In genomic region chr5:51381801-51382507, GRCh38 we compare ENCODE assay signal across 13 cellular contexts. TPM values are rescaled to one million over a fixed set of nuclear protein-coding genes. Genes with fewer than 3 reads are reported as not detected.
DNase-seq lines count a peak whose midpoint lies in the region; ATAC-seq and TF ChIP-seq lines count a peak whose summit lies in the region.
"Had no signal": no experiment of that assay in that cellular context is flagged by ENCODE, and none has a peak within 500 bp of the region (broad histone marks: within the 10 kb centered on the region; RNA-seq: fewer than 3 reads in every experiment).

No MANE protein-coding gene starts in this region.

- H3K4me2 ChIP-seq in mesenchymal stem cell (ENCODE audit: low read length, poor library complexity, severe bottlenecking): peak overlapping the region; percentile 99

- no peaks in the 10 kb centered on the region for H3K36me3 ChIP-seq in A673 (ENCODE audit: insufficient read depth, low read length, poor library complexity, severe bottlenecking)
- no peaks in the 10 kb centered on the region for H3K36me3 ChIP-seq in mesenchymal stem cell (ENCODE audit: control insufficient read depth in 1 of 2, insufficient read depth in 2 of 2, low read depth in 1 of 2, low read length in 2 of 2)
- H3K36me3 ChIP-seq: heart right ventricle had no signal

- H3K18ac ChIP-seq in mesenchymal stem cell (ENCODE audit: low read depth in 1 of 2, low read length in 2 of 2): peak overlapping the region in 1 of 2 experiments; percentile 11

- DNase-seq in A673 (ENCODE audit: low spot score) (no peak), HFFc6 (no peak), mesenchymal stem cell (peak; percentile 69), activated gamma-delta T cell (lab: John Stamatoyannopoulos, UW) (no peak), NOMO-1 (lab: John Stamatoyannopoulos, UW; ENCODE audit: unreplicated experiment in 2 of 2) (no peak)
- DNase-seq: activated CD4-positive, CD25-positive, alpha-beta regulatory T cell treated with anti-CD3 and anti-CD28 coated beads, Interleukin-2, amount 50 U/mL, for 72 hours; CD4-positive, CD25-positive, alpha-beta regulatory T cell; heart right ventricle; NCI-H774 had no signal

- H3K27ac ChIP-seq in A673 (ENCODE audit: low read depth, low read length, poor library complexity, severe bottlenecking) (peak overlapping the region; percentile 91), mesenchymal stem cell (ENCODE audit: low read length, poor library complexity, severe bottlenecking) (no peak overlapping the region)
- H3K27ac ChIP-seq: heart right ventricle had no signal

- H3K36me3 Mint-ChIP-seq in HFFc6 (ENCODE audit: low read depth) (no peaks in the 10 kb centered on the region), brain (peaks cover 7% of the 10 kb centered on the region)
- H3K36me3 Mint-ChIP-seq: CD4-positive, CD25-positive, alpha-beta regulatory T cell had no signal

- H2AFZ ChIP-seq in mesenchymal stem cell (ENCODE audit: low read depth, low read length): no peak overlapping the region

- TF ChIP-seq CTCF in A673 (conservative IDR thresholded peaks at IDR 0.05; ENCODE audit: low read depth, low read length): no peak
- TF ChIP-seq CTCF in HFFc6 (IDR thresholded peaks at IDR 0.05): no peak
- no peak for TF ChIP-seq CTCF in brain (conservative IDR thresholded peaks at IDR 0.05)

- H3K79me1 ChIP-seq in mesenchymal stem cell (replicated peaks; ENCODE audit: low read length, poor library complexity, severe bottlenecking): no peaks in the 10 kb centered on the region

- H3K27me3 ChIP-seq in A673 (replicated peaks; ENCODE audit: insufficient read depth, low read depth, low read length, poor library complexity): no peaks in the 10 kb centered on the region
- peaks cover 76 to 94% of the 10 kb centered on the region in 2 experiments for H3K27me3 ChIP-seq in mesenchymal stem cell (ENCODE audit: control insufficient read depth in 1 of 2, insufficient read depth in 1 of 2, low read length in 2 of 2)

- no peak overlapping the region for H3K4ac ChIP-seq in mesenchymal stem cell (ENCODE audit: low read depth in 1 of 2, low read length in 2 of 2)

- no peak overlapping the region for H2AK5ac ChIP-seq in mesenchymal stem cell (ENCODE audit: low read length, severe bottlenecking)

- ATAC-seq in GM18858 (IDR thresholded peaks at IDR 0.05; ENCODE audit: unreplicated experiment) (no peak), HG03571 (IDR thresholded peaks at IDR 0.05; ENCODE audit: unreplicated experiment) (no peak)

- BruUV-seq in A673 (replicated peaks; lab: Mats Ljungman, UMichigan): TSS peak; percentile 74

- peaks cover 70% of the 10 kb centered on the region; the same call in 1 of the 2 replicates for H3K4me1 Mint-ChIP-seq in HFFc6 (ENCODE audit: low read depth)
- peaks cover 67% of the 10 kb centered on the region for H3K4me1 Mint-ChIP-seq in brain

- CTCF ChIA-PET in A673 (lab: Charles Lee): no interaction called here

- no peak overlapping the region for H4K8ac ChIP-seq in mesenchymal stem cell (ENCODE audit: low read length)

- no peak overlapping the region for H4K91ac ChIP-seq in mesenchymal stem cell (ENCODE audit: low read length)

- H3K9me3 Mint-ChIP-seq in HFFc6 (no peaks in the 10 kb centered on the region), brain (peaks cover 0 to 6% (median 2%) of the 10 kb centered on the region in 5 experiments)

- WGBS in mesenchymal stem cell: 0% methylated on average over 13 of the region's 19 CpGs

- H3K9me3 ChIP-seq in A673 (ENCODE audit: low read depth, low read length, poor library complexity, severe bottlenecking): no peaks in the 10 kb centered on the region
- no peaks in the 10 kb centered on the region for H3K9me3 ChIP-seq in mesenchymal stem cell (ENCODE audit: control insufficient read depth, low read length)
- H3K9me3 ChIP-seq: heart right ventricle had no signal

- H3K4me3 ChIP-seq in A673 (ENCODE audit: low read depth, low read length, poor library complexity, severe bottlenecking) (peak overlapping the region; percentile 87), mesenchymal stem cell (ENCODE audit: insufficient read depth in 1 of 2, low read depth in 1 of 2, low read length in 2 of 2) (peak overlapping the region; percentile 20 to 72)

- no peak overlapping the region for H2BK12ac ChIP-seq in mesenchymal stem cell (ENCODE audit: low read length in 2 of 2)

- no peak overlapping the region for H2BK120ac ChIP-seq in mesenchymal stem cell (ENCODE audit: low read depth, low read length)

- no peak overlapping the region for H2BK15ac ChIP-seq in mesenchymal stem cell (ENCODE audit: low read depth, poor library complexity, severe bottlenecking)

- intact Hi-C loops in A673 (cut with micrococcal nuclease; ENCODE audit: unreplicated experiment): loop anchor here (2.0 to 10.0 kb wide), 4 partner anchors 579 to 1273 kb away; no protein-coding TSS in a partner anchor

- no peak overlapping the region for H2BK5ac ChIP-seq in mesenchymal stem cell (ENCODE audit: low read depth, low read length, poor library complexity, severe bottlenecking)

- POLR2A ChIA-PET in A673 (lab: Charles Lee; ENCODE audit: low non-redundant PET): interaction anchor here (0.6 kb wide), 1 partner anchor 1136 kb away, joined by 3 read pairs; no protein-coding TSS in a partner anchor

- no peak overlapping the region for H3K23ac ChIP-seq in mesenchymal stem cell (ENCODE audit: low read length in 2 of 2)

- H3K27ac Mint-ChIP-seq in HFFc6: peak overlapping the region; percentile 90; the same call in 1 of the 2 replicates
- peak overlapping the region in 2 of 5 experiments; percentile 75 to 94 for H3K27ac Mint-ChIP-seq in brain
- H3K27ac Mint-ChIP-seq: CD4-positive, CD25-positive, alpha-beta regulatory T cell; IgD-negative memory B cell had no signal

- H3K4me3 Mint-ChIP-seq in HFFc6 (peak overlapping the region; percentile 98), brain (peak overlapping the region; percentile 83 to 94 (median 91))
- H3K4me3 Mint-ChIP-seq: CD4-positive, CD25-positive, alpha-beta regulatory T cell; IgD-negative memory B cell had no signal

- H3K27me3 Mint-ChIP-seq in HFFc6 (ENCODE audit: insufficient read depth): peaks cover 10% of the 10 kb centered on the region
- H3K27me3 Mint-ChIP-seq in brain: peaks cover 100% of the 10 kb centered on the region

- no peak overlapping the region for H3K9ac ChIP-seq in mesenchymal stem cell (ENCODE audit: low read length)

- no peak overlapping the region for H3K14ac ChIP-seq in mesenchymal stem cell (ENCODE audit: low read length in 2 of 2)

- H3K4me1 ChIP-seq in A673 (ENCODE audit: insufficient read depth, low read length, poor library complexity, severe bottlenecking) (peaks cover 7% of the 10 kb centered on the region), mesenchymal stem cell (ENCODE audit: control insufficient read depth, insufficient read depth, low read depth, low read length) (peaks cover 16% of the 10 kb centered on the region)

RNA-seq across cellular contexts. Expression of gene ISL1, which starts 1.3 kb away (rescaled TPM):
- total RNA-seq in A673 (2021): 11.1 and 11.8 TPM in 2 replicates
- 1 to 10 TPM in 2 of 6 experiments, under 1 TPM in 4; 0.48 to 4.1 (median 0.67) TPM for total RNA-seq in HFFc6 (2021; fragmentation: NEBNext Ultra II Directional; extraction: Animal tissue kit (Norgen Biotek cat#: 25700))
- 156 TPM for polyA plus RNA-seq in brain (ENCODE audit: insufficient read depth, low read depth, low replicate concordance)
- 5.6 TPM for polyA plus RNA-seq in mesenchymal stem cell (2013, experiment 1 of 2)
- polyA plus RNA-seq in mesenchymal stem cell (2013, experiment 2 of 2): 5.6 TPM
- total RNA-seq: CD4-positive, CD25-positive, alpha-beta regulatory T cell; heart right ventricle had no signal
- polyA plus RNA-seq: CD4-positive, CD25-positive, alpha-beta regulatory T cell; heart right ventricle; IgD-negative memory B cell had no signal
